ENCODE assay signal across 8 cellular contexts in genomic region chr17:7560172-7561027, GRCh38. TPM values are rescaled to one million over a fixed set of nuclear protein-coding genes. Genes with fewer than 3 reads are reported as not detected.
A peak's percentile ranks its signal among the peaks of the same experiment; 100 is the strongest.
DNase-seq lines count a peak whose midpoint lies in the region; ATAC-seq, FAIRE-seq and TF ChIP-seq lines count a peak whose summit lies in the region.

No MANE protein-coding gene starts in this region.

- ATAC-seq in GM19351 (IDR thresholded peaks at IDR 0.05; ENCODE audit: unreplicated experiment): no peak

- H3K79me2 ChIP-seq in Karpas-422 (ENCODE audit: low read length): peaks cover 43% of the 10 kb centered on the region
- H3K79me2 ChIP-seq in H1 (ENCODE audit: control insufficient read depth in 1 of 2, insufficient read depth in 2 of 2, low read length in 2 of 2): peaks cover 4 to 26% of the 10 kb centered on the region in 2 experiments; a peak in 3 of 4 replicates

- H3K27me3 ChIP-seq in Caco-2 (replicated peaks; ENCODE audit: control insufficient read depth, insufficient read depth, low read length) (no peaks in the 10 kb centered on the region), Karpas-422 (ENCODE audit: low read length) (no peaks in the 10 kb centered on the region), H1 (replicated peaks in 1 of 4; ENCODE audit: control insufficient read depth in 3 of 4, extremely low read depth in 1 of 4, insufficient read depth in 3 of 4, low read length in 3 of 4) (no peaks in the 10 kb centered on the region), mononuclear cell (ENCODE audit: insufficient read depth, low read length) (no peaks in the 10 kb centered on the region)

- peak overlapping the region; percentile 87 for H3K9ac ChIP-seq in Karpas-422 (ENCODE audit: low read length)
- no peak overlapping the region; a peak in 2 of 7 replicates for H3K9ac ChIP-seq in H1 (replicated peaks in 1 of 4; ENCODE audit: extremely low read depth in 1 of 4, low read depth in 3 of 4, low read length in 3 of 4)

- H3K56ac ChIP-seq in H1 (replicated peaks; ENCODE audit: insufficient read length, low read depth, low read length): no peak overlapping the region

- H3K27ac Mint-ChIP-seq in Caco-2 (ENCODE audit: unreplicated experiment): peak overlapping the region; percentile 75

- H3K9me2 ChIP-seq in Karpas-422 (replicated peaks; ENCODE audit: insufficient read depth, low read length): no peaks in the 10 kb centered on the region

- intact Hi-C loops in Caco-2 (cut with micrococcal nuclease; ENCODE audit: unreplicated experiment): loop anchor here (1.0 to 2.0 kb wide), 3 partner anchors 46 to 204 kb away; partner anchors contain the start of gene TMEM102

- H3K36me3 ChIP-seq in Caco-2 (ENCODE audit: control insufficient read depth, insufficient read depth, low read length) (no peaks in the 10 kb centered on the region), Karpas-422 (ENCODE audit: insufficient read depth, low read length) (peaks cover 19% of the 10 kb centered on the region), H1 (ENCODE audit: control insufficient read depth in 2 of 4, insufficient read depth in 4 of 4, low read length in 3 of 4) (peaks cover 17 to 21% (median 18%) of the 10 kb centered on the region in 4 experiments)

- no peaks in the 10 kb centered on the region for H3K9me3 Mint-ChIP-seq in Caco-2 (ENCODE audit: unreplicated experiment)

- peak overlapping the region; percentile 27 for H4K91ac ChIP-seq in H1 (replicated peaks; ENCODE audit: insufficient read length, low read length)

- H2BK15ac ChIP-seq in H1 (ENCODE audit: low read length): no peak overlapping the region

- FAIRE-seq in H1 (lab: Jason Lieb, UNC): peak; percentile 80

- peaks cover 6% of the 10 kb centered on the region; the same call in 1 of the 2 replicates for H3K23me2 ChIP-seq in H1 (ENCODE audit: low read depth, low read length)

- peaks cover 32% of the 10 kb centered on the region for H3K36me3 Mint-ChIP-seq in Caco-2 (ENCODE audit: insufficient read depth, unreplicated experiment)

- H3K18ac ChIP-seq in H1 (ENCODE audit: extremely low read depth, low read length): peak overlapping the region; percentile 21; the same call in 1 of the 2 replicates

- BruUV-seq in Caco-2 (replicated peaks; lab: Mats Ljungman, UMichigan): no TSS peak

- POLR2A ChIA-PET in Caco-2 (lab: Charles Lee): interaction anchor here (0.6 kb wide), 2 partner anchors 51 to 279 kb away, joined by 3 read pairs; partner anchors contain the start of gene SLC2A4
- POLR2A ChIA-PET in H1 (lab: Charles Lee; ENCODE audit: partially characterized antibody): interaction anchor here (0.7 to 37.5 kb wide), 24 partner anchors 8 to 301 kb away, joined by 3 to 1144 read pairs (median 5); partner anchors contain the start of genes CD68, CLDN7, GPS2 and MPDU1

- peak overlapping the region; percentile 86 for H3K4me3 Mint-ChIP-seq in Caco-2 (ENCODE audit: unreplicated experiment)

- H3K4me1 ChIP-seq in Caco-2 (peaks cover 4% of the 10 kb centered on the region; the same call in 1 of the 2 replicates), Karpas-422 (ENCODE audit: low read length) (peaks cover 44% of the 10 kb centered on the region), H1 (replicated peaks in 1 of 4; ENCODE audit: control insufficient read depth in 3 of 4, insufficient read depth in 4 of 4, low read length in 3 of 4) (peaks cover 11 to 42% (median 25%) of the 10 kb centered on the region in 4 experiments), mononuclear cell (ENCODE audit: insufficient read depth, low read length) (peaks cover 67% of the 10 kb centered on the region)

- peak in 1 of 2 experiments; percentile 38; a peak in 2 of 3 replicates for TF ChIP-seq POLR2A in H1 (IDR thresholded peaks at IDR 0.05; ENCODE audit: control extremely low read depth in 1 of 2, low read depth in 2 of 2, low read length in 2 of 2)

- H2AFZ ChIP-seq in Karpas-422 (ENCODE audit: low read length) (no peak overlapping the region), H1 (ENCODE audit: low read length) (no peak overlapping the region)

- DNase-seq in Caco-2 (peak in 1 of 2 experiments; percentile 23), Karpas-422 (peak; percentile 88), H1 (ENCODE audit: low read depth in 1 of 2, low spot score in 2 of 2) (peak in 1 of 2 experiments; percentile 90), NCI-H1105 (lab: John Stamatoyannopoulos, UW) (no peak)
- peak; percentile 65 for DNase-seq in activated CD4-positive, CD25-positive, alpha-beta regulatory T cell treated with anti-CD3 and anti-CD28 coated beads, Interleukin-2, amount 50 U/mL, for 72 hours

- H3K79me1 ChIP-seq in H1 (ENCODE audit: low read depth, low read length): peaks cover 9% of the 10 kb centered on the region

- H3K4me3 ChIP-seq in Caco-2 (ENCODE audit: low read depth, low read length): peak overlapping the region; percentile 10; the same call in 1 of the 2 replicates
- H3K4me3 ChIP-seq in Karpas-422 (ENCODE audit: low read length): peak overlapping the region; percentile 86
- peak overlapping the region in 3 of 4 experiments; percentile 69 to 96 (median 85); a peak in 4 of 8 replicates for H3K4me3 ChIP-seq in H1 (ENCODE audit: extremely low read depth in 1 of 4, insufficient read depth in 2 of 4, low read depth in 3 of 4, low read length in 4 of 4)
- peak overlapping the region; percentile 59 for H3K4me3 ChIP-seq in mononuclear cell (ENCODE audit: low read length)

- no peak for TF ChIP-seq EP300 in H1 (IDR thresholded peaks at IDR 0.05; ENCODE audit: borderline replicate concordance in 1 of 2, low read depth in 2 of 2, low read length in 2 of 2)

- peaks cover 3% of the 10 kb centered on the region for H3K4me1 Mint-ChIP-seq in Caco-2 (ENCODE audit: low read depth, unreplicated experiment)

- no peak overlapping the region for H2BK120ac ChIP-seq in H1 (replicated peaks; ENCODE audit: low read depth, low read length)

- TF ChIP-seq CTCF in Caco-2 (IDR thresholded peaks at IDR 0.05; ENCODE audit: insufficient read depth in 1 of 2, low read depth in 1 of 2, low read length in 1 of 2, severe bottlenecking in 1 of 2, unreplicated experiment in 1 of 2) (peak in 1 of 2 experiments; percentile 9), H1 (IDR thresholded peaks at IDR 0.05; ENCODE audit: control extremely low read depth in 1 of 3, insufficient read depth in 1 of 3, low read depth in 1 of 3, low read length in 3 of 3) (peak; percentile 82 to 96 (median 90))

- CTCF ChIA-PET in Caco-2 (lab: Charles Lee): interaction anchor here (0.5 to 1.6 kb wide), 15 partner anchors 9 to 447 kb away, joined by 3 to 21 read pairs (median 3); partner anchors contain the start of genes FXR2, SLC2A4, TMEM102 and TMEM256
- CTCF ChIA-PET in H1 (lab: Charles Lee; ENCODE audit: partially characterized antibody): interaction anchor here (0.6 to 12.7 kb wide), 84 partner anchors 8 to 514 kb away, joined by 3 to 251 read pairs (median 5); partner anchors contain the start of genes ACAP1, CHRNB1, KCTD11 and MPDU1

- H4K20me1 ChIP-seq in Karpas-422 (ENCODE audit: insufficient read depth, low read depth, low read length) (peaks cover 9% of the 10 kb centered on the region; the same call in 1 of the 2 replicates), H1 (replicated peaks in 1 of 2; ENCODE audit: control insufficient read depth in 1 of 2, insufficient read depth in 2 of 2, low read length in 2 of 2) (peaks cover 0 to 1% of the 10 kb centered on the region in 2 experiments)

- H4K5ac ChIP-seq in H1 (ENCODE audit: insufficient read length, low read depth, low read length): peak overlapping the region; percentile 22

- H3K4me2 ChIP-seq in Karpas-422 (ENCODE audit: low read depth, low read length, poor library complexity, severe bottlenecking) (peak overlapping the region; percentile 88), H1 (ENCODE audit: insufficient read depth in 1 of 2, low read depth in 2 of 2, low read length in 2 of 2) (peak overlapping the region; percentile 49 to 96)

- H3K27ac ChIP-seq in Karpas-422 (ENCODE audit: low read length) (no peak overlapping the region), H1 (ENCODE audit: low read depth, low read length) (no peak overlapping the region), temporal lobe (ENCODE audit: low read depth, low read length) (peak overlapping the region; percentile 95)

- H3K9me3 ChIP-seq in Caco-2 (no peaks in the 10 kb centered on the region), Karpas-422 (ENCODE audit: low read length) (no peaks in the 10 kb centered on the region), H1 (ENCODE audit: insufficient read depth in 2 of 2, low read depth in 1 of 2, low read length in 1 of 2) (no peaks in the 10 kb centered on the region), mononuclear cell (ENCODE audit: low read depth, low read length) (no peaks in the 10 kb centered on the region)

- no peak overlapping the region for H4K8ac ChIP-seq in H1 (ENCODE audit: extremely low read depth, insufficient read depth, low read length)

- no peak overlapping the region for H2BK12ac ChIP-seq in H1 (ENCODE audit: low read depth, low read length)

- no peaks in the 10 kb centered on the region for H3K27me3 Mint-ChIP-seq in Caco-2 (ENCODE audit: insufficient read depth, unreplicated experiment)

- H2BK5ac ChIP-seq in H1 (ENCODE audit: low read depth, low read length): no peak overlapping the region

- TF ChIP-seq RAD21 in H1 (IDR thresholded peaks at IDR 0.05 in 1 of 2, conservative IDR thresholded peaks at IDR 0.05 in 1 of 2; ENCODE audit: low read depth in 2 of 2, low read length in 2 of 2): peak; percentile 21 to 53; a peak in 3 of 4 replicates

- 34% methylated on average over 22 of the region's 22 CpGs; no CpG with 5 or more reads in 1 of the 2 experiments for WGBS in H1 (ENCODE audit: extremely low coverage in 1 of 2, insufficient coverage in 1 of 2, insufficient read length in 1 of 2, insufficient replicate concordance in 2 of 2, low coverage in 1 of 2, low lambda C conversion rate in 2 of 2, missing lambda C conversion rate in 1 of 2), 2 experiments

- H2AK5ac ChIP-seq in H1 (ENCODE audit: low read depth, low read length): no peak overlapping the region; the same call in 1 of the 2 replicates

- H3K14ac ChIP-seq in H1 (ENCODE audit: insufficient read length): no peak overlapping the region

- no peak overlapping the region for H3K23ac ChIP-seq in H1 (ENCODE audit: insufficient read length)

- no peak overlapping the region for H2BK20ac ChIP-seq in H1 (ENCODE audit: low read length)

- no peak overlapping the region for H3K4ac ChIP-seq in H1 (replicated peaks; ENCODE audit: insufficient read length, low read depth, low read length)

RNA-seq across cellular contexts. Expression of gene SENP3, which starts 1.3 kb away (rescaled TPM):
- total RNA-seq in Caco-2 (2022): 29.2 and 30.2 TPM in 2 replicates
- total RNA-seq in Karpas-422 (2014; rRNA removed; shearing (Covaris generic); ENCODE audit: low replicate concordance): 62.8 and 96.1 TPM in 2 replicates
- total RNA-seq in H1 (2021; fragmentation: NEBNext Ultra II Directional; extraction: Animal tissue kit (Norgen Biotek cat#: 25700)): 80.3 and 86.2 TPM in 2 replicates
- polyA plus RNA-seq in H1 (2011; rRNA removed): 87.3 and 129 TPM in 2 replicates
- 118 TPM for polyA plus RNA-seq in H1 (2011; cell fraction: cytosol; rRNA removed)
- 78.9 TPM for polyA plus RNA-seq in H1 (2011; cell fraction: nucleus; rRNA removed)
- 61.7 to 78.1 TPM (median 68.8 TPM) in 4 replicates for polyA plus RNA-seq in H1 (2012, experiment 1 of 2)
- 197 TPM for polyA plus RNA-seq in H1 (2012, experiment 2 of 2)
- 54.7 TPM for polyA plus RNA-seq in H1 (2013, experiment 1 of 2)
- polyA plus RNA-seq in H1 (2013, experiment 2 of 2): 50.5 TPM
- polyA minus RNA-seq in H1 (2011; rRNA and poly(A)+ RNA removed): 125 and 150 TPM in 2 replicates
- 57.5 TPM for polyA minus RNA-seq in H1 (2011; cell fraction: cytosol; rRNA and poly(A)+ RNA removed)
- 43.5 TPM for polyA minus RNA-seq in H1 (2011; cell fraction: nucleus; rRNA and poly(A)+ RNA removed)
- 33.1 TPM for total RNA-seq in mononuclear cell
- 50.9 TPM for total RNA-seq in temporal lobe

RNA-seq across cellular contexts. Expression of gene TNFSF13, which starts 1.9 kb away (rescaled TPM):
- total RNA-seq in Caco-2 (2022) (0.20 TPM in 1 of 2 replicates, not detected in the other), mononuclear cell (44.9 TPM), temporal lobe (0.49 TPM)
- total RNA-seq in Karpas-422 (2014; rRNA removed; shearing (Covaris generic); ENCODE audit: low replicate concordance): 0.90 and 4.0 TPM in 2 replicates
- total RNA-seq in H1 (2021; fragmentation: NEBNext Ultra II Directional; extraction: Animal tissue kit (Norgen Biotek cat#: 25700)): 2.1 and 2.3 TPM in 2 replicates
- polyA plus RNA-seq in H1 (2011; rRNA removed): 2.6 and 3.1 TPM in 2 replicates
- polyA plus RNA-seq in H1 (2011; cell fraction: cytosol; rRNA removed): 0.83 TPM
- 5.0 TPM for polyA plus RNA-seq in H1 (2011; cell fraction: nucleus; rRNA removed)
- polyA plus RNA-seq in H1 (2012, experiment 1 of 2): 3.3 to 6.2 TPM (median 4.6 TPM) in 4 replicates
- 3.3 TPM for polyA plus RNA-seq in H1 (2012, experiment 2 of 2)
- polyA plus RNA-seq in H1 (2013, experiment 1 of 2): 1.9 TPM
- 1.9 TPM for polyA plus RNA-seq in H1 (2013, experiment 2 of 2)
- 1.0 and 2.7 TPM in 2 replicates for polyA minus RNA-seq in H1 (2011; rRNA and poly(A)+ RNA removed)
- not detected for polyA minus RNA-seq in H1 (2011; cell fraction: cytosol; rRNA and poly(A)+ RNA removed)
- polyA minus RNA-seq in H1 (2011; cell fraction: nucleus; rRNA and poly(A)+ RNA removed): 1.5 TPM

RNA-seq across cellular contexts. Expression of gene TNFSF12, which starts 11.5 kb away (rescaled TPM):
- not detected in 2 replicates for total RNA-seq in Caco-2 (2022)
- total RNA-seq in Karpas-422 (2014; rRNA removed; shearing (Covaris generic); ENCODE audit: low replicate concordance): not detected in 2 replicates
- 5.5 and 7.2 TPM in 2 replicates for total RNA-seq in H1 (2021; fragmentation: NEBNext Ultra II Directional; extraction: Animal tissue kit (Norgen Biotek cat#: 25700))
- 9.6 and 15.8 TPM in 2 replicates for polyA plus RNA-seq in H1 (2011; rRNA removed)
- 9.6 TPM for polyA plus RNA-seq in H1 (2011; cell fraction: cytosol; rRNA removed)
- polyA plus RNA-seq in H1 (2011; cell fraction: nucleus; rRNA removed): 7.6 TPM
- 4.4 to 8.2 TPM (median 6.9 TPM) in 4 replicates for polyA plus RNA-seq in H1 (2012, experiment 1 of 2)
- 7.5 TPM for polyA plus RNA-seq in H1 (2012, experiment 2 of 2)
- polyA plus RNA-seq in H1 (2013, experiment 1 of 2): 7.2 TPM
- 8.3 TPM for polyA plus RNA-seq in H1 (2013, experiment 2 of 2)
- polyA minus RNA-seq in H1 (2011; rRNA and poly(A)+ RNA removed): 0.56 and 2.6 TPM in 2 replicates
- 0.95 TPM for polyA minus RNA-seq in H1 (2011; cell fraction: cytosol; rRNA and poly(A)+ RNA removed)
- 0.60 TPM for polyA minus RNA-seq in H1 (2011; cell fraction: nucleus; rRNA and poly(A)+ RNA removed)
- total RNA-seq in mononuclear cell: 14.4 TPM
- total RNA-seq in temporal lobe: 4.7 TPM

RNA-seq across cellular contexts. Expression of gene CD68, which starts 19.0 kb away (rescaled TPM):
- total RNA-seq in Caco-2 (2022) (1.1 and 1.6 TPM in 2 replicates), mononuclear cell (147 TPM), temporal lobe (0.25 TPM)
- 3.8 and 6.0 TPM in 2 replicates for total RNA-seq in Karpas-422 (2014; rRNA removed; shearing (Covaris generic); ENCODE audit: low replicate concordance)
- total RNA-seq in H1 (2021; fragmentation: NEBNext Ultra II Directional; extraction: Animal tissue kit (Norgen Biotek cat#: 25700)): 0.31 TPM in 1 of 2 replicates, not detected in the other
- polyA plus RNA-seq in H1 (2011; rRNA removed): 0.18 and 0.35 TPM in 2 replicates
- polyA plus RNA-seq in H1 (2011; cell fraction: cytosol; rRNA removed): 0.22 TPM
- polyA plus RNA-seq in H1 (2011; cell fraction: nucleus; rRNA removed): 0.66 TPM
- polyA plus RNA-seq in H1 (2012, experiment 1 of 2): 0.32 to 0.34 TPM in 2 of 4 replicates, not detected in the others
- not detected for polyA plus RNA-seq in H1 (2012, experiment 2 of 2)
- polyA plus RNA-seq in H1 (2013, experiment 1 of 2): 0.16 TPM
- 0.18 TPM for polyA plus RNA-seq in H1 (2013, experiment 2 of 2)
- polyA minus RNA-seq in H1 (2011; rRNA and poly(A)+ RNA removed): 0.83 and 1.8 TPM in 2 replicates
- not detected for polyA minus RNA-seq in H1 (2011; cell fraction: cytosol; rRNA and poly(A)+ RNA removed)
- not detected for polyA minus RNA-seq in H1 (2011; cell fraction: nucleus; rRNA and poly(A)+ RNA removed)

RNA-seq across cellular contexts. Expression of gene MPDU1, which starts 23.3 kb away (rescaled TPM):
- 44.2 and 49.7 TPM in 2 replicates for total RNA-seq in Caco-2 (2022)
- 25.4 and 27.0 TPM in 2 replicates for total RNA-seq in Karpas-422 (2014; rRNA removed; shearing (Covaris generic); ENCODE audit: low replicate concordance)
- 63.2 and 66.9 TPM in 2 replicates for total RNA-seq in H1 (2021; fragmentation: NEBNext Ultra II Directional; extraction: Animal tissue kit (Norgen Biotek cat#: 25700))
- 142 and 154 TPM in 2 replicates for polyA plus RNA-seq in H1 (2011; rRNA removed)
- polyA plus RNA-seq in H1 (2011; cell fraction: cytosol; rRNA removed): 104 TPM
- 89.7 TPM for polyA plus RNA-seq in H1 (2011; cell fraction: nucleus; rRNA removed)
- polyA plus RNA-seq in H1 (2012, experiment 1 of 2): 42.0 to 58.2 TPM (median 45.9 TPM) in 4 replicates
- 154 TPM for polyA plus RNA-seq in H1 (2012, experiment 2 of 2)
- polyA plus RNA-seq in H1 (2013, experiment 1 of 2): 137 TPM
- polyA plus RNA-seq in H1 (2013, experiment 2 of 2): 151 TPM
- polyA minus RNA-seq in H1 (2011; rRNA and poly(A)+ RNA removed): 103 and 130 TPM in 2 replicates
- 21.1 TPM for polyA minus RNA-seq in H1 (2011; cell fraction: cytosol; rRNA and poly(A)+ RNA removed)
- polyA minus RNA-seq in H1 (2011; cell fraction: nucleus; rRNA and poly(A)+ RNA removed): 22.7 TPM
- 48.0 TPM for total RNA-seq in mononuclear cell
- 28.5 TPM for total RNA-seq in temporal lobe

Comparison
In these comparisons a context has a peak if more than half of its experiments do, and no peak if none do; other contexts are left out.
1. H3K4me3 ChIP-seq: peak in every context shown above with its lines; median percentile 86 in Karpas-422; 85 in H1; 59 in mononuclear cell; 10 in Caco-2.